Comparison of ENCODE assay signal across 10 cellular contexts in the genomic region with DNA sequence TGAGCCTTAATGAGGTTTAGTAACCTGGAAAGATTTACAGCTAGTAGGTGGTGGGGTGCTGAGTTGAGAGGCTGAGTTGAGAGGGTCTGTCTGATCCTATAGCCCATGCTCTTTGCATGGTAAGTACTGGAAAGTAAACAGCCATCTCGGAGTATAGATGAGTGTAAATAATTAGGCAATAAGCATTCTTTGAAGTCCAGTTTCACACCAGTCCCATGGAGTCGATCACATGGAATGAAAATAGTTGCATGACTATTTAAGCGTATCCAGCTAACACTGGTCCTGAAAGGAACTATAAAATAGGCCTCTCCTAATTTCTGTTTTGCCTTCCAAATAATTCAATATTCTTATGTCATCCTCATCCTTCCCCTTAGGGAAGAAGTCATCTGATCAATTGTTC.
"Had no signal": no experiment of that assay in that cellular context is flagged by ENCODE, and none has a peak within 500 bp of the region (broad histone marks: within the 10 kb centered on the region; RNA-seq: fewer than 3 reads in every experiment).

No MANE protein-coding gene starts in this region.

- H3K27ac ChIP-seq: cardiac muscle cell, lower lobe of right lung, upper lobe of left lung had no signal

- DNase-seq: activated CD4-positive, alpha-beta T cell treated with anti-CD3 and anti-CD28 coated beads, Interleukin-2, amount 50 U/mL, for 1 hour; activated naive CD4-positive, alpha-beta T cell treated with anti-CD3 and anti-CD28 coated beads for 36 hours; activated T-cell treated with anti-CD3 and anti-CD28 coated beads for 4 hours; effector CD4-positive, alpha-beta T cell; left cardiac atrium; lower lobe of right lung; stimulated activated CD4-positive, alpha-beta T cell treated with anti-CD3 and anti-CD28 coated beads, Interleukin-15, amount 100 ng/mL, for 24 hours; stimulated activated CD4-positive, alpha-beta T cell treated with anti-CD3 and anti-CD28 coated beads, Interleukin-4, amount 100 ng/mL, for 24 hours; upper lobe of left lung had no signal

- H3K36me3 ChIP-seq: cardiac muscle cell, lower lobe of right lung, upper lobe of left lung had no signal

- H3K4me1 ChIP-seq: lower lobe of right lung had no signal

- H3K4me3 ChIP-seq: cardiac muscle cell, lower lobe of right lung, upper lobe of left lung had no signal

- H3K27me3 ChIP-seq: cardiac muscle cell, upper lobe of left lung had no signal

- H3K9me3 ChIP-seq: lower lobe of right lung, upper lobe of left lung had no signal
